Comparison of ENCODE assay signal across 15 cellular contexts in the genomic region with DNA sequence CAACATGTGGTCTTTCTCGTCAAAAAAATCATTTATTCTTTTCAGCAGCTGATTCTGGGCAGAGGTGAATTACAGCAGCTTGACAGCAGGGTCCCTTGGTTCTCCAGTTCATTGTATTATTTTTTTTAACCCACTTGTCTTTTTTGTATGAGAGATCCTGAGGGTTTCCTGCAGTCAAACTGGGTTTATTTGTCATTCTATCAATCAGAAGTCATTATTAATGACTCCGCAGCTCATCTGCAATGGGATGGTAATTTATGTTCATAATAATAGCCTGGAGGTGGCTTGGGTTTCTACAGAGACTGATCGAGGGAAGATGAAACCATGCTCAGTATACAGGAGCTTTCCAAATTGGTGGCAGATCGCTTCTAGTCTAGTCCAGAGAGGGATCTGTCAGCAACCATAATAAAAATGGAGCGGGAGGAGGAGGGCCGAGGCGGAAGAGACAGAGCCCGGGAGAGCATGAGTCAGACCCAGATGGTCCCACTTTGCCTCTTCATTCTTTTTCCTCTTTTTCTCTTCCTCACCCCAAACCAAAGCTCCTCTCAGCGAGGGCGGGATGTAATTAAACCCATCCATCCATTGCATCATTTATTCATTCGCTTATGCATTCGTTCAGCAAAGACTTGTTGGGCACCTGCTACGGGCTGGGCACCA. TPM values are rescaled to one million over a fixed set of nuclear protein-coding genes. Genes with fewer than 3 reads are reported as not detected.
"Had no signal": no experiment of that assay in that cellular context is flagged by ENCODE, and none has a peak within 500 bp of the region (broad histone marks: within the 10 kb centered on the region; RNA-seq: fewer than 3 reads in every experiment).

No MANE protein-coding gene starts in this region.

- H3K27me3 ChIP-seq: body of pancreas, foreskin keratinocyte, pancreas, testis had no signal

- H3K36me3 ChIP-seq: esophagus muscularis mucosa, heart right ventricle, left lung, pancreas had no signal

- H3K4me3 ChIP-seq: body of pancreas, esophagus muscularis mucosa, heart right ventricle, left lung, pancreas, testis had no signal

- H3K27ac ChIP-seq: body of pancreas, esophagus muscularis mucosa, foreskin keratinocyte, heart right ventricle, left lung, pancreas, testis had no signal

- H3K4me1 ChIP-seq: esophagus muscularis mucosa, foreskin keratinocyte, heart right ventricle, left lung, testis had no signal

- ATAC-seq: body of pancreas, foreskin keratinocyte, heart right ventricle, left lung, T-helper 17 cell had no signal

- H3K9me3 ChIP-seq: body of pancreas, esophagus muscularis mucosa, heart right ventricle, left lung, pancreas, testis had no signal

- DNase-seq: activated B cell treated with CpG ODN at 0.5 μM for 24 hours; activated CD4-positive, alpha-beta T cell treated with anti-CD3 and anti-CD28 coated beads, Interleukin-2, amount 10 ng/mL, durations not matched to agents 24 days and 14 days; activated CD8-positive, alpha-beta memory T cell treated with anti-CD3 and anti-CD28 coated beads for 24 hours; activated naive CD4-positive, alpha-beta T cell treated with anti-CD3 and anti-CD28 coated beads, Interleukin-2, amount 50 U/mL, for 16 hours; body of pancreas; foreskin keratinocyte; heart right ventricle; islet precursor cell; left lung; mesenchymal stem cell; pancreas; stimulated activated CD4-positive, alpha-beta T cell treated with anti-CD3 and anti-CD28 coated beads, Interleukin-4, amount 100 ng/mL, for 24 hours; T-helper 17 cell; testis had no signal

RNA-seq across cellular contexts. Expression of a gene that starts 22.5 kb away (rescaled TPM):
- total RNA-seq: activated B cell treated with CpG ODN at 0.5 μM for 24 hours; activated CD4-positive, alpha-beta T cell treated with anti-CD3 and anti-CD28 coated beads, Interleukin-2, amount 10 ng/mL, durations not matched to agents 24 days and 14 days; foreskin keratinocyte; left lung had no signal
- polyA plus RNA-seq: foreskin keratinocyte had no signal
